In genomic region chr19:1258707-1259205, GRCh38 we compare ENCODE assay signal across 8 cellular contexts. TPM values are rescaled to one million over a fixed set of nuclear protein-coding genes. Genes with fewer than 3 reads are reported as not detected.
DNase-seq lines count a peak whose midpoint lies in the region; ATAC-seq and TF ChIP-seq lines count a peak whose summit lies in the region.

No MANE protein-coding gene starts in this region.

- no peak for TF ChIP-seq CTCF in activated B cell treated with CpG ODN at 0.5 μM for 24 hours (IDR thresholded peaks at IDR 0.05)

- peak overlapping the region; percentile 76 for H3K27ac ChIP-seq in substantia nigra (ENCODE audit: low read depth, low read length, poor library complexity, severe bottlenecking)

- H3K27me3 Mint-ChIP-seq in activated CD4-positive, alpha-beta T cell treated with anti-CD3 and anti-CD28 coated beads for 36 hours = no peaks in the 10 kb centered on the region
- H3K27me3 Mint-ChIP-seq in activated B cell treated with CpG ODN at 0.5 μM for 24 hours (no peaks in the 10 kb centered on the region), immature natural killer cell (ENCODE audit: low read depth in 3 of 3) (peaks cover 41 to 74% (median 63%) of the 10 kb centered on the region in 3 donors)

- peak; percentile 2 for ATAC-seq in activated CD4-positive, alpha-beta T cell treated with anti-CD3 and anti-CD28 coated beads for 36 hours
- no peak for ATAC-seq in activated B cell treated with CpG ODN at 0.5 μM for 24 hours (ENCODE audit: low read depth)

- H3K36me3 Mint-ChIP-seq in activated CD4-positive, alpha-beta T cell treated with anti-CD3 and anti-CD28 coated beads for 36 hours (ENCODE audit: low read depth) = peaks cover 48% of the 10 kb centered on the region
- H3K36me3 Mint-ChIP-seq in activated B cell treated with CpG ODN at 0.5 μM for 24 hours (ENCODE audit: low read depth) (peaks cover 33% of the 10 kb centered on the region), immature natural killer cell (peaks cover 4 to 28% (median 7%) of the 10 kb centered on the region in 3 donors)

- intact Hi-C loops in activated CD4-positive, alpha-beta T cell treated with anti-CD3 and anti-CD28 coated beads for 36 hours (cut with DNase I, micrococcal nuclease) = no loop called here
- intact Hi-C loops in activated B cell treated with CpG ODN at 0.5 μM for 24 hours (cut with micrococcal nuclease) = no loop called here

- peak overlapping the region; percentile 97 for H3K27ac Mint-ChIP-seq in activated CD4-positive, alpha-beta T cell treated with anti-CD3 and anti-CD28 coated beads for 36 hours
- H3K27ac Mint-ChIP-seq in activated B cell treated with CpG ODN at 0.5 μM for 24 hours (peak overlapping the region; percentile 98), immature natural killer cell (peak overlapping the region; percentile 96 to 99 (median 99))

- H3K4me3 Mint-ChIP-seq in activated CD4-positive, alpha-beta T cell treated with anti-CD3 and anti-CD28 coated beads for 36 hours = peak overlapping the region; percentile 95
- H3K4me3 Mint-ChIP-seq in activated B cell treated with CpG ODN at 0.5 μM for 24 hours (peak overlapping the region; percentile 91), immature natural killer cell (peak overlapping the region; percentile 84 to 90 (median 90))

- H3K4me1 Mint-ChIP-seq in activated CD4-positive, alpha-beta T cell treated with anti-CD3 and anti-CD28 coated beads for 36 hours = peaks cover 55% of the 10 kb centered on the region
- peaks cover 78% of the 10 kb centered on the region for H3K4me1 Mint-ChIP-seq in activated B cell treated with CpG ODN at 0.5 μM for 24 hours
- peaks cover 65 to 74% of the 10 kb centered on the region in 2 donors for H3K4me1 Mint-ChIP-seq in immature natural killer cell

- DNase-seq in activated CD4-positive, alpha-beta T cell treated with anti-CD3 and anti-CD28 coated beads for 36 hours = no peak
- DNase-seq in activated CD4-positive, alpha-beta T cell treated with anti-CD3 and anti-CD28 coated beads, Interleukin-2, amount 50 U/mL, for 1 hour = no peak
- no peak for DNase-seq in activated B cell treated with CpG ODN at 0.5 μM for 24 hours
- no peak for DNase-seq in immature natural killer cell
- DNase-seq in substantia nigra (lab: John Stamatoyannopoulos, UW) = no peak
- DNase-seq in NCI-H146 treated with DMSO at 0.1 percent for 48 hours (lab: John Stamatoyannopoulos, UW; ENCODE audit: unreplicated experiment) = no peak
- DNase-seq in NCI-H1105 treated with DMSO at 0.1 percent for 48 hours (lab: John Stamatoyannopoulos, UW) = no peak
- DNase-seq in NCI-H510A (lab: John Stamatoyannopoulos, UW) = no peak

- CTCF ChIA-PET in activated CD4-positive, alpha-beta T cell treated with anti-CD3 and anti-CD28 coated beads for 36 hours (lab: Charles Lee) = interaction anchor here (1.2 kb wide), 1 partner anchor 10 kb away, joined by 4 read pairs; the partner anchor contains the start of gene CIRBP
- CTCF ChIA-PET in activated B cell treated with CpG ODN at 0.5 μM for 24 hours (lab: Charles Lee) = interaction anchor here (1.0 kb wide), 1 partner anchor 15 kb away, joined by 7 read pairs; no protein-coding TSS in a partner anchor

- no peaks in the 10 kb centered on the region for H3K9me3 Mint-ChIP-seq in activated CD4-positive, alpha-beta T cell treated with anti-CD3 and anti-CD28 coated beads for 36 hours (ENCODE audit: low read depth)
- H3K9me3 Mint-ChIP-seq in activated B cell treated with CpG ODN at 0.5 μM for 24 hours (no peaks in the 10 kb centered on the region), immature natural killer cell (peaks cover 0 to 4% (median 0%) of the 10 kb centered on the region in 6 donors)

- POLR2A ChIA-PET in activated CD4-positive, alpha-beta T cell treated with anti-CD3 and anti-CD28 coated beads for 36 hours (lab: Charles Lee) = interaction anchor here (0.7 kb wide), 1 partner anchor 365 kb away, joined by 3 read pairs; the partner anchor contains the start of gene RNU6-9
- POLR2A ChIA-PET in activated B cell treated with CpG ODN at 0.5 μM for 24 hours (lab: Charles Lee) = interaction anchor here (0.5 to 11.5 kb wide), 12 partner anchors 7 to 191 kb away, joined by 3 to 824 read pairs (median 5); partner anchors contain the start of genes ATP5F1D, CBARP, CIRBP and FAM174C

RNA-seq across cellular contexts. Expression of gene MIDN, which starts 10.4 kb away (rescaled TPM):
- total RNA-seq in activated CD4-positive, alpha-beta T cell treated with anti-CD3 and anti-CD28 coated beads for 36 hours = 10 to 100 TPM; 46.5 to 47.9 TPM
- 64.5 and 68.4 TPM in 2 replicates for total RNA-seq in activated B cell treated with CpG ODN at 0.5 μM for 24 hours
- 10 to 100 TPM in 2 of 3 donors, 1 to 10 TPM in 1; 4.9 to 16.0 (median 10.8) TPM for polyA plus RNA-seq in immature natural killer cell

RNA-seq across cellular contexts. Expression of gene CIRBP, which starts 10.4 kb away (rescaled TPM):
- 100 to 1,000 TPM; 123 to 188 TPM for total RNA-seq in activated CD4-positive, alpha-beta T cell treated with anti-CD3 and anti-CD28 coated beads for 36 hours
- total RNA-seq in activated B cell treated with CpG ODN at 0.5 μM for 24 hours = 399 and 400 TPM in 2 replicates
- 100 to 1,000 TPM; 146 to 246 (median 197) TPM for polyA plus RNA-seq in immature natural killer cell

RNA-seq across cellular contexts. Expression of gene FAM174C, which starts 16.6 kb away (rescaled TPM):
- 10 to 100 TPM; 75.3 to 88.3 TPM for total RNA-seq in activated CD4-positive, alpha-beta T cell treated with anti-CD3 and anti-CD28 coated beads for 36 hours
- 47.9 and 52.0 TPM in 2 replicates for total RNA-seq in activated B cell treated with CpG ODN at 0.5 μM for 24 hours
- 10 to 100 TPM; 50.5 to 98.4 (median 86.9) TPM for polyA plus RNA-seq in immature natural killer cell

RNA-seq across cellular contexts. Expression of gene ATP5F1D, which starts 17.2 kb away (rescaled TPM):
- total RNA-seq in activated CD4-positive, alpha-beta T cell treated with anti-CD3 and anti-CD28 coated beads for 36 hours = 100 to 1,000 TPM; 161 to 180 TPM
- 172 and 185 TPM in 2 replicates for total RNA-seq in activated B cell treated with CpG ODN at 0.5 μM for 24 hours
- 100 to 1,000 TPM; 145 to 310 (median 303) TPM for polyA plus RNA-seq in immature natural killer cell

RNA-seq across cellular contexts. Expression of gene CBARP, which starts 21.0 kb away (rescaled TPM):
- 1 to 10 TPM in 1 of 2 experiments, under 1 TPM in 1; 0.82 to 1.1 TPM for total RNA-seq in activated CD4-positive, alpha-beta T cell treated with anti-CD3 and anti-CD28 coated beads for 36 hours
- total RNA-seq in activated B cell treated with CpG ODN at 0.5 μM for 24 hours = 0.29 and 0.64 TPM in 2 replicates
- polyA plus RNA-seq in immature natural killer cell = not detected
